ENCODE assay signal across 9 cellular contexts in genomic region chr5:148027505-148027904, GRCh38.
"Had no signal": no experiment of that assay in that cellular context is flagged by ENCODE, and none has a peak within 500 bp of the region (broad histone marks: within the 10 kb centered on the region; RNA-seq: fewer than 3 reads in every experiment).

No MANE protein-coding gene starts in this region.

- H3K4me3 ChIP-seq: GM23248, GM23338, HAP-1 had no signal

- H3K4me2 ChIP-seq: GM23338 had no signal

- H2AFZ ChIP-seq: GM23248, GM23338 had no signal

- H3K27ac ChIP-seq: GM23248 had no signal

- H3K36me3 ChIP-seq: HAP-1 had no signal

- DNase-seq: GM23248, GOT3, H7, H9, HCEC 1CT, HFFc6 had no signal

- H3K9me3 ChIP-seq: HAP-1 had no signal

- H3K4me1 ChIP-seq: HAP-1 had no signal

- H3K9ac ChIP-seq: GM23248 had no signal

- ATAC-seq: GM23338, HCT116 had no signal
